ENCODE assay signal across 8 cellular contexts in genomic region chr6:34391023-34391485, GRCh38. TPM values are rescaled to one million over a fixed set of nuclear protein-coding genes. Genes with fewer than 3 reads are reported as not detected.
DNase-seq lines count a peak whose midpoint lies in the region; ATAC-seq and TF ChIP-seq lines count a peak whose summit lies in the region.

No MANE protein-coding gene starts in this region.

- peak in 1 of 4 donors; percentile 27 for TF ChIP-seq POLR2A in upper lobe of left lung (IDR thresholded peaks at IDR 0.05)

- no peaks in the 10 kb centered on the region for H3K27me3 Mint-ChIP-seq in MCF 10A (ENCODE audit: insufficient read depth, unreplicated experiment)

- peak overlapping the region; percentile 86 to 96 (median 96) for H3K27ac ChIP-seq in upper lobe of left lung

- TF ChIP-seq EP300 in upper lobe of left lung (IDR thresholded peaks at IDR 0.05), result no peak

- H3K27me3 ChIP-seq in upper lobe of left lung, result no peaks in the 10 kb centered on the region

- no peak overlapping the region for H3K4me3 Mint-ChIP-seq in MCF 10A (ENCODE audit: unreplicated experiment)

- H3K27ac Mint-ChIP-seq in MCF 10A (ENCODE audit: low read depth, unreplicated experiment), result no peak overlapping the region

- H3K4me1 Mint-ChIP-seq in MCF 10A (ENCODE audit: insufficient read depth, unreplicated experiment), result peaks cover 18% of the 10 kb centered on the region

- intact Hi-C loops in MCF 10A (cut with micrococcal nuclease), result no loop called here

- WGBS in upper lobe of left lung, 2 donors, result 3 to 8% methylated on average over 7 of the region's 7 CpGs

- CTCF ChIA-PET in MCF 10A (lab: Yijun Ruan, JAX), result interaction anchor here (1.0 to 6.9 kb wide), 6 partner anchors 8 to 142 kb away, joined by 4 to 46 read pairs (median 6); partner anchors contain the start of gene SMIM29

- H3K36me3 Mint-ChIP-seq in MCF 10A (ENCODE audit: insufficient read depth, unreplicated experiment), result peaks cover 5% of the 10 kb centered on the region

- no peaks in the 10 kb centered on the region for H3K9me3 Mint-ChIP-seq in MCF 10A (ENCODE audit: unreplicated experiment)

- no peak for TF ChIP-seq CTCF in GM12865 (IDR thresholded peaks at IDR 0.05; ENCODE audit: insufficient read depth, low read depth, low read length, missing control alignments)
- TF ChIP-seq CTCF in MCF 10A (IDR thresholded peaks at IDR 0.05; ENCODE audit: unreplicated experiment), result no peak
- TF ChIP-seq CTCF in upper lobe of left lung (IDR thresholded peaks at IDR 0.05), result no peak

- no peaks in the 10 kb centered on the region for H3K36me3 ChIP-seq in upper lobe of left lung

- POLR2A ChIA-PET in MCF 10A (lab: Yijun Ruan, JAX), result interaction anchor here (0.6 to 4.6 kb wide), 24 partner anchors 10 to 868 kb away, joined by 3 to 45 read pairs (median 4); partner anchors contain the start of genes ANKS1A, HMGA1, RPS10 and SMIM29

- H3K4me3 ChIP-seq in GM12865 (ENCODE audit: low read depth, low read length), result peak overlapping the region; percentile 91
- peak overlapping the region; percentile 76 to 94 (median 88) for H3K4me3 ChIP-seq in upper lobe of left lung

- DNase-seq in GM12865 (ENCODE audit: low read depth), result peak; percentile 15
- peak; percentile 70 for DNase-seq in NCI-H2171 treated with DMSO at 0.1 percent for 48 hours (lab: John Stamatoyannopoulos, UW)
- peak; percentile 85 for DNase-seq in MCF 10A (ENCODE audit: unreplicated experiment)
- DNase-seq in left kidney (ENCODE audit: low read depth, low spot score), result peak; percentile 69
- peak in 1 of 2 donors; percentile 62 for DNase-seq in upper lobe of left lung
- no peak for DNase-seq in middle frontal gyrus (ENCODE audit: extremely low spot score, low spot score)
- no peak for DNase-seq in T-helper 2 cell

- no TSS peak for BruUV-seq in MCF 10A (replicated peaks; lab: Mats Ljungman, UMichigan)

- H3K4me1 ChIP-seq in upper lobe of left lung, result peaks cover 22 to 37% (median 25%) of the 10 kb centered on the region in 4 donors

- peak in 1 of 2 donors; percentile 48 for ATAC-seq in upper lobe of left lung (ENCODE audit: low FRiP score in 2 of 2)
- no peak for ATAC-seq in GM19023 (IDR thresholded peaks at IDR 0.05; ENCODE audit: unreplicated experiment)

- no peaks in the 10 kb centered on the region for H3K9me3 ChIP-seq in upper lobe of left lung

RNA-seq across cellular contexts. Expression of gene NUDT3, which starts 1.4 kb away (rescaled TPM):
- total RNA-seq in MCF 10A (2022) (22.4 and 23.6 TPM in 2 replicates), upper lobe of left lung (10 to 100 TPM; 15.1 to 32.7 (median 26.0) TPM)

RNA-seq across cellular contexts. Expression of gene RPS10, which starts 34.8 kb away (rescaled TPM):
- total RNA-seq in MCF 10A (2022), result 1,490 and 1,644 TPM in 2 replicates
- total RNA-seq in upper lobe of left lung, result 1,000 to 10,000 TPM in 4 of 6 donors, 100 to 1,000 TPM in 2; 383 to 1,975 (median 1,074) TPM

Comparison
In these comparisons a context has a peak if more than half of its experiments do, and no peak if none do; other contexts are left out.
1. DNase-seq: peak in GM12865 (single experiment), NCI-H2171 treated with DMSO at 0.1 percent for 48 hours (single experiment), MCF 10A (single experiment) and left kidney (single experiment); none in middle frontal gyrus (single experiment) and T-helper 2 cell (0 of 5).